ENCODE assay signal across 24 cellular contexts in the genomic region with DNA sequence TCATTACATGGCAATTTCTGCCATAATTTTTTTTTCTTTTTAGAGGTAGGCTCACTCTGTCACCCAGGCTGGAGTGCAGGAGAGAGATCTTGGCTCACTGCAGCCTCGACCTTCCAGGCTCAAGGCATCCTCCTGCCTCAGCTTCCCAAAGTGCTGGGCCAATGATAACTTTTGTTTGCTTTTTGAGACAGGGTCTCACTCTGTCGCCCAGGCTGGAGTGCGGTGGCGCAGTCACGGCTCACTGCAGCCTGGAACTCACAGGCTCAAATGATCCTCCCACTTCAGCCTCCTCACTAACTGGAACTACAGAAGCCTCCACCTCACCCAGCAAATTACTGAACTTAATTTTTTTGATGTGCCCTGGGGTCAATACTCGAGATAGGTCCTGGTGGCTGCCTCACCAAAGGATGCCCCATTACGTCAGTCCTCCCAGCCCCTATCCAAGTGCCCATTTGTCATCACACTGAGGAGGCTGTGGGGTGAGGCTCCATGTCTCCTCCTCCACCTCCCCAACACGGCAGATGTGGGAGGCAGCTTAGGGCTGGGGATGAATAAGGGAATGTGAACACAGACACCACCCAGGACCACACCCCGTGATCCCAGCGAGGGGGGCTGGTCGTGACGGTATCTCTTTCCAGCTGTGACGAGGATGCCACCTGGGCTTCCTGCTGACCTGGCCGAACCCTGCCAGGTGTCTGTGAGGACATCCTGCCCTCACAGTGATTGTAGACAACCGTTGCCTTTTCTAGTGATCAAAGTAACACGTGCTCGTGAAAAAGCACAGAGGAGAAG. TPM values are rescaled to one million over a fixed set of nuclear protein-coding genes. Genes with fewer than 3 reads are reported as not detected.
DNase-seq lines count a peak whose midpoint lies in the region; ATAC-seq and TF ChIP-seq lines count a peak whose summit lies in the region.
"Had no signal": no experiment of that assay in that cellular context is flagged by ENCODE, and none has a peak within 500 bp of the region (broad histone marks: within the 10 kb centered on the region; RNA-seq: fewer than 3 reads in every experiment).

No MANE protein-coding gene starts in this region.

- H3K4me3 Mint-ChIP-seq in osteocyte (ENCODE audit: unreplicated experiment): no peak overlapping the region
- H3K4me3 Mint-ChIP-seq: H9; stimulated activated naive CD8-positive, alpha-beta T cell treated with anti-CD3 and anti-CD28 coated beads, Interleukin-15, amount 100 ng/mL, for 72 hours; T-helper 2 cell treated with Interferon-gamma antibody and Interleukin-4, amounts not matched to agents 5 μg/mL and 100 μg/mL, for 36 hours had no signal

- ATAC-seq in GM21381 (IDR thresholded peaks at IDR 0.05; ENCODE audit: unreplicated experiment): no peak
- ATAC-seq in GM21717 (IDR thresholded peaks at IDR 0.05; ENCODE audit: unreplicated experiment): no peak
- ATAC-seq in SK-N-SH treated with all-trans-retinoic acid at 6 μM for 48 hours: no peak
- ATAC-seq: stimulated activated naive CD8-positive, alpha-beta T cell treated with anti-CD3 and anti-CD28 coated beads, Interleukin-15, amount 100 ng/mL, for 72 hours had no signal

- H3K27ac Mint-ChIP-seq in osteocyte (ENCODE audit: unreplicated experiment): no peak overlapping the region
- H3K27ac Mint-ChIP-seq: H9; T-helper 2 cell treated with Interferon-gamma antibody and Interleukin-4, amounts not matched to agents 5 μg/mL and 100 μg/mL, for 36 hours had no signal

- no peaks in the 10 kb centered on the region for H3K4me1 Mint-ChIP-seq in osteocyte (ENCODE audit: unreplicated experiment)
- H3K4me1 Mint-ChIP-seq: H9; stimulated activated naive CD8-positive, alpha-beta T cell treated with anti-CD3 and anti-CD28 coated beads, Interleukin-15, amount 100 ng/mL, for 72 hours had no signal

- H3K9me3 Mint-ChIP-seq in osteocyte (ENCODE audit: unreplicated experiment): no peaks in the 10 kb centered on the region
- H3K9me3 Mint-ChIP-seq: H9; stimulated activated naive CD8-positive, alpha-beta T cell treated with anti-CD3 and anti-CD28 coated beads, Interleukin-15, amount 100 ng/mL, for 72 hours; T-helper 2 cell treated with Interferon-gamma antibody and Interleukin-4, amounts not matched to agents 5 μg/mL and 100 μg/mL, for 36 hours had no signal

- no peaks in the 10 kb centered on the region for H3K36me3 Mint-ChIP-seq in osteocyte (ENCODE audit: unreplicated experiment)

- peaks cover 20% of the 10 kb centered on the region for H3K27me3 Mint-ChIP-seq in osteocyte (ENCODE audit: unreplicated experiment)

- peak; percentile 1 for DNase-seq in stimulated activated CD4-positive, alpha-beta T cell treated with anti-CD3 and anti-CD28 coated beads, Interleukin-4, amount 100 ng/mL, for 24 hours
- no peak for DNase-seq in stimulated activated CD4-positive, alpha-beta T cell treated with anti-CD3 and anti-CD28 coated beads, Interleukin-1b, Interleukin-23, amount 100 ng/mL, for 48 hours
- DNase-seq in iPS-NIHi11 (ENCODE audit: low spot score) (peak; percentile 1), osteocyte (ENCODE audit: extremely low spot score, unreplicated experiment) (peak; percentile 82), NCI-H82 treated with DMSO at 0.1 percent for 48 hours (lab: John Stamatoyannopoulos, UW; ENCODE audit: unreplicated experiment) (no peak)
- DNase-seq: ACHN; activated CD4-positive, alpha-beta T cell treated with anti-CD3 and anti-CD28 coated beads, Interleukin-2, amount 50 U/mL, for 1 hour; brain microvascular endothelial cell; colonic mucosa; H9; IMR-90; NCI-H510A; NK-92 treated with Interleukin-12 subunit alpha and Interleukin-12 subunit beta, amount 100 ng/mL, for 24 hours; stimulated activated CD4-positive, alpha-beta T cell treated with anti-CD3 and anti-CD28 coated beads, Interleukin-4, amount 100 ng/mL, for 4 hours; stimulated activated naive CD8-positive, alpha-beta T cell treated with anti-CD3 and anti-CD28 coated beads, Interleukin-15, amount 100 ng/mL, for 72 hours; transverse colon had no signal

- no peak for TF ChIP-seq CTCF in osteocyte (IDR thresholded peaks at IDR 0.05)

TF ChIP-seq in SK-N-SH treated with all-trans-retinoic acid at 6 μM for 48 hours, 23 proteins besides CTCF, POLR2A, EP300 and RAD21:
- no peak for TF ChIP-seq OSR1 (CRISPR knock-in tag; IDR thresholded peaks at IDR 0.05)
TF ChIP-seq in SK-N-SH treated with all-trans-retinoic acid at 6 μM for 48 hours: peak in this region for 0.

RNA-seq across cellular contexts. Expression of a gene that starts 12.4 kb away (rescaled TPM):
- not detected in 2 replicates for total RNA-seq in osteocyte
- total RNA-seq: adrenal gland, colonic mucosa, H9, IMR-90, M059J, Peyer's patch, renal cortical epithelial cell, transverse colon had no signal

Comparison
In these comparisons a context has a peak if more than half of its experiments do, and no peak if none do; other contexts are left out.
1. DNase-seq: peak in stimulated activated CD4-positive, alpha-beta T cell treated with anti-CD3 and anti-CD28 coated beads, Interleukin-4, amount 100 ng/mL, for 24 hours (single experiment), iPS-NIHi11 (single experiment) and osteocyte (single experiment); none in stimulated activated CD4-positive, alpha-beta T cell treated with anti-CD3 and anti-CD28 coated beads, Interleukin-1b, Interleukin-23, amount 100 ng/mL, for 48 hours (single experiment) and NCI-H82 treated with DMSO at 0.1 percent for 48 hours (single experiment).